9 cellular contexts compared by ENCODE assay signal in the genomic region with DNA sequence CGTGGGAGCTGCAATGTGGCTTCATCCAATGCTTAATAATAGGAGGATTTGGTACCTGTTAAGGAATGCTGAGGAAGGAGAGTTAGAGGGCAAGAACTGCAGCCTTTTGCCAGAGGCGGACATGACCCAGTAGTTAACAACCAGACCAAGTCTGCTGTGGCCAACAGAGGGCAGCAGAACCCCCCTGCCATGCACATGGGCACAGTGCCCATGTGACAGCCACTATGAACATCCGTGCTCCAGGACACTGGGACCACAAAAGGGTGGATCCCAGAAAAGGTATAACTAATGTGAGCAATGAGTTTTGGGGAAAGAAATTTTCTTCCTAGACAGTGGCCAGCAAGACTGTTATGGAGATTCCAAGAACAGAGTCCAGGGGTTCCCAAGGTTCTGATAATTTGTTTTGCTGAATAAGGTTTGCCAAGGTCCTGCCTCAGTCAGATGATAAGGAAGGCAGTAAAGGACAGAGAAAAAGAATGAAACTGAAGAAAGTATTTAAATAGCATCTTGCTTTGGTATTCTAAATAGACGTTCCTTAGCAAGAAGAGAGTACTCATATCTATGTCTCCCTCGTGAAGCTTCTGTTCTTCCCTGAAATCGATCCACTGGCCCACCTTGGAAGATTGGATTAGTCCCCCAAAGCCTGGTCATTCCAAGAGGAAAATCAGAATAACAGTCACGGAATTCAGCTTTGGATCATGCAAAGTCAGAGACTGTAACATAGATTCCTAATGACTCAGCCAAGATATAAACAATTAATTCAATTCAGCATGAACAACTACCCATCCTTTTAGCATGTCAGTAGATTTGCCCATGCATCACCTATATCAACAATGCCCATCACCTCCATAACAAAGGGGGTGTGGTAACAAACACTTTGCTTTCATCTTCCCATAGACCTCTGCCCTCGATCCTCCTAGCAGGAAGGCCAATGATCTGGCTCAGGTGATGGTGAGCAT. TPM values are rescaled to one million over a fixed set of nuclear protein-coding genes. Genes with fewer than 3 reads are reported as not detected.
A peak's percentile ranks its signal among the peaks of the same experiment; 100 is the strongest.
DNase-seq lines count a peak whose midpoint lies in the region; ATAC-seq, FAIRE-seq and TF ChIP-seq lines count a peak whose summit lies in the region.
"Had no signal": no experiment of that assay in that cellular context is flagged by ENCODE, and none has a peak within 500 bp of the region (broad histone marks: within the 10 kb centered on the region; RNA-seq: fewer than 3 reads in every experiment).

No MANE protein-coding gene starts in this region.

- dilution Hi-C loops in mammary epithelial cell (cut with HindIII; ENCODE audit: low sequenced_read_pairs) = no loop called here

- no peak overlapping the region for H3K27ac ChIP-seq in mammary epithelial cell (ENCODE audit: insufficient read depth, low read depth, low read length)

- no peaks in the 10 kb centered on the region for H3K79me2 ChIP-seq in mammary epithelial cell (ENCODE audit: insufficient read depth, low read length)

- H3K9ac ChIP-seq in mammary epithelial cell (ENCODE audit: insufficient read depth, low read length) = no peak overlapping the region

- H2AFZ ChIP-seq in mammary epithelial cell (ENCODE audit: low read depth, low read length) = peak overlapping the region; percentile 40

- intact Hi-C loops in mammary epithelial cell (cut with micrococcal nuclease) (no loop called here), left colon (cut with DNase I, micrococcal nuclease) (loop anchor here in 1 of 2 donors (10.0 kb wide), 1 partner anchor 119 kb away; no protein-coding TSS in a partner anchor)

- H4K20me1 ChIP-seq in mammary epithelial cell (ENCODE audit: insufficient read depth, low read length) = no peaks in the 10 kb centered on the region

- in situ Hi-C loops in mammary epithelial cell (cut with MboI; ENCODE audit: low sequenced_read_pairs in 2 of 2) = loop anchor here (5.0 to 10.0 kb wide), 2 partner anchors 109 to 111 kb away; a partner anchor contains a TSS

- no peaks in the 10 kb centered on the region for H3K36me3 ChIP-seq in mammary epithelial cell (ENCODE audit: insufficient read depth, low read length)

- no peak overlapping the region for H3K4me2 ChIP-seq in mammary epithelial cell (ENCODE audit: insufficient read depth, low read depth, low read length)

- no peaks in the 10 kb centered on the region for H3K4me1 ChIP-seq in mammary epithelial cell (ENCODE audit: insufficient read depth, low read length)

- DNase-seq in activated gamma-delta T cell treated with Interleukin-2 at 50 U/mL for 16 hours = peak; percentile 10
- no peak for DNase-seq in activated gamma-delta T cell (lab: John Stamatoyannopoulos, UW)
- DNase-seq in HTR-8/SVneo (ENCODE audit: insufficient read length, low spot score) = peak; percentile 44
- DNase-seq in T-helper 2 cell = peak in 3 of 5 experiments; percentile 15 to 34 (median 19)
- DNase-seq in mammary epithelial cell = peak; percentile 35
- peak; percentile 58 to 74 for DNase-seq in left colon
- peak; percentile 6 for DNase-seq in stimulated activated CD8-positive, alpha-beta memory T cell treated with anti-CD3 and anti-CD28 coated beads, Interleukin-15, amount 100 ng/mL, for 24 hours (ENCODE audit: low read depth)

- H3K4me3 ChIP-seq in mammary epithelial cell (replicated peaks in 1 of 3; ENCODE audit: insufficient read depth in 1 of 3, low read depth in 2 of 3, low read length in 3 of 3) = no peak overlapping the region

- H3K27me3 ChIP-seq in mammary epithelial cell (ENCODE audit: insufficient read depth, low read length) = peaks cover 6% of the 10 kb centered on the region

- WGBS in mammary epithelial cell (ENCODE audit: low coverage, missing lambda C conversion rate) = 58% methylated on average over 8 of the region's 8 CpGs

- no TSS peak for BruUV-seq in mammary epithelial cell (replicated peaks; lab: Mats Ljungman, UMichigan)

- CTCF ChIA-PET in mammary epithelial cell (lab: Charles Lee; ENCODE audit: low non-redundant PET) = no interaction called here

- FAIRE-seq in HTR-8/SVneo (lab: Jason Lieb, UNC) = peak; percentile 72

- peak; percentile 71 to 74 for TF ChIP-seq CTCF in mammary epithelial cell (conservative IDR thresholded peaks at IDR 0.05 in 1 of 2, IDR thresholded peaks at IDR 0.05 in 1 of 2; ENCODE audit: extremely low read depth in 1 of 2, insufficient read depth in 1 of 2, low read depth in 1 of 2, low read length in 2 of 2)

- H3K9me3 ChIP-seq in mammary epithelial cell (replicated peaks; ENCODE audit: insufficient read depth, low read length) = no peaks in the 10 kb centered on the region

- ATAC-seq in left colon (peak; percentile 86), GM18870 (IDR thresholded peaks at IDR 0.05; ENCODE audit: unreplicated experiment) (no peak)

RNA-seq across cellular contexts. Expression of a gene that starts 56.0 kb away (rescaled TPM):
- total RNA-seq in mammary epithelial cell = not detected
- not detected for polyA plus RNA-seq in mammary epithelial cell
- not detected for polyA minus RNA-seq in mammary epithelial cell
- total RNA-seq in left colon = 1 to 10 TPM in 1 of 2 donors, under 1 TPM in 1; 0.40 to 1.6 TPM
- total RNA-seq: glomerular endothelial cell had no signal
